8 cellular contexts compared by ENCODE assay signal in the genomic region with DNA sequence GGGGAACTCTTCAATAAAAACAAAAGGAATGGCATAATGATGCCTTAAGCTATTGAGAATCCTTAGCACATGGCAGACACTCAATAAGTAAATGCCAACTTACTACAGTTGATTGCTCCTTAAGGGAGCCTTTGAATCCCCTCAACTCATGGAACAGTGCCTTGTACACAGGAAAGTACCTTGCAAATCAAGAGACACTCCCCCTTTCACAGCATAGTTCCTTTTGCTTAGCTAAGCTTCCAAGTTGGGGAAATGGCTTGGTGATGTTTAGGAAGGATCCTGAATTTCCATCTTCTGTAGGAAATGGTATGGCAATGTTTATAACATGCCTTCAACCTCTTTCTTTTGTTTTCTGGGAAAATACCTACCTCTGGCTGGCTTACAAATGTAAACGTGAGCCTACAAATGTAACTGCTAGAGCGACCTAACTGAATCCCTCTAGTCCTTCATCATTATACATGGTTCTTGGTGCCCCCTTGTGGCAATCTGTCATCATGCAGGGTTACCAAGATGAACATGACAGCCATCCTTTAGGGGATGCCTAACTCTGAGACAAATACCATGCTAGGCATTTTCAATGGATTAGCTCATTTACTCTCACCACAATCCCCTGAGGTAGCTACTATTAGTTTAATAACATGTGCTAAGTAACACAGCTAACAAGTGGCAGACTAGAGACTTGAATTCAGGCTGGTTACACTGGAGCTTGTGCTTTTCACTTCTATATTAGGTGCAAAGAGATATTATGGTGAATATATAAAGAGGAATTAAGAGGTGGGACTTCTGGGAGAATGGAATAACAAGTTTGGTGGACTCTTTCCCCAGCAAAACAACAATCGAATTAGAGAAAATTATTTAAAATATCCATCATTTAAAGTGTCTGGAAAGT.
DNase-seq lines count a peak whose midpoint lies in the region; ATAC-seq and TF ChIP-seq lines count a peak whose summit lies in the region.

No MANE protein-coding gene starts in this region.

- peaks cover 27% of the 10 kb centered on the region for H3K27me3 Mint-ChIP-seq in activated CD8-positive, alpha-beta T cell treated with anti-CD3 and anti-CD28 coated beads, Interleukin-2, amount 10 ng/mL, durations not matched to agents 7 days and 5 days (ENCODE audit: low read depth)
- peaks cover 1% of the 10 kb centered on the region for H3K27me3 Mint-ChIP-seq in endothelial cell (ENCODE audit: unreplicated experiment)
- peaks cover 17 to 38% of the 10 kb centered on the region in 2 donors for H3K27me3 Mint-ChIP-seq in stimulated activated naive B cell treated with anti-CD40 and anti-IgM and Interleukin-4, amounts not matched to agents 10 μg/mL and 1 μg/mL and 100 μg/mL, for 72 hours

- no peak overlapping the region for H3K27ac Mint-ChIP-seq in activated CD8-positive, alpha-beta T cell treated with anti-CD3 and anti-CD28 coated beads, Interleukin-2, amount 10 ng/mL, durations not matched to agents 7 days and 5 days
- no peak overlapping the region for H3K27ac Mint-ChIP-seq in endothelial cell (ENCODE audit: unreplicated experiment)
- no peak overlapping the region for H3K27ac Mint-ChIP-seq in stimulated activated naive B cell treated with anti-CD40 and anti-IgM and Interleukin-4, amounts not matched to agents 10 μg/mL and 1 μg/mL and 100 μg/mL, for 72 hours

- CTCF ChIA-PET in activated CD8-positive, alpha-beta T cell treated with anti-CD3 and anti-CD28 coated beads, Interleukin-2, amount 10 ng/mL, durations not matched to agents 7 days and 5 days (lab: Charles Lee) = interaction anchor here (0.8 to 4.5 kb wide), 35 partner anchors 9 to 455 kb away, joined by 3 to 62 read pairs (median 4); a partner anchor contains a TSS

- DNase-seq in DMS 273 (lab: John Stamatoyannopoulos, UW; ENCODE audit: unreplicated experiment) = peak; percentile 89
- DNase-seq in HPDE6-E6E7 (ENCODE audit: extremely low spot score) = peak; percentile 79
- DNase-seq in NCI-H82 treated with DMSO at 0.1 percent for 48 hours (lab: John Stamatoyannopoulos, UW; ENCODE audit: unreplicated experiment) = peak; percentile 92
- DNase-seq in activated CD8-positive, alpha-beta T cell treated with anti-CD3 and anti-CD28 coated beads, Interleukin-2, amount 10 ng/mL, durations not matched to agents 7 days and 5 days = peak; percentile 87
- DNase-seq in endothelial cell (ENCODE audit: low spot score) = peak; percentile 76
- DNase-seq in mucosa of gallbladder (ENCODE audit: low spot score) = peak; percentile 74
- peak; percentile 36 for DNase-seq in stimulated activated naive B cell treated with anti-CD40 and anti-IgM and Interleukin-4, amounts not matched to agents 10 μg/mL and 1 μg/mL and 100 μg/mL, for 72 hours

- peaks cover 9% of the 10 kb centered on the region for H3K36me3 Mint-ChIP-seq in activated CD8-positive, alpha-beta T cell treated with anti-CD3 and anti-CD28 coated beads, Interleukin-2, amount 10 ng/mL, durations not matched to agents 7 days and 5 days (ENCODE audit: low read depth)
- no peaks in the 10 kb centered on the region for H3K36me3 Mint-ChIP-seq in endothelial cell (ENCODE audit: low read depth, unreplicated experiment)
- peaks cover 1 to 5% of the 10 kb centered on the region in 2 donors for H3K36me3 Mint-ChIP-seq in stimulated activated naive B cell treated with anti-CD40 and anti-IgM and Interleukin-4, amounts not matched to agents 10 μg/mL and 1 μg/mL and 100 μg/mL, for 72 hours

- peak; percentile 88 for TF ChIP-seq CTCF in endothelial cell (IDR thresholded peaks at IDR 0.05; ENCODE audit: unreplicated experiment)

- H3K4me1 Mint-ChIP-seq in activated CD8-positive, alpha-beta T cell treated with anti-CD3 and anti-CD28 coated beads, Interleukin-2, amount 10 ng/mL, durations not matched to agents 7 days and 5 days (ENCODE audit: low read depth) = peaks cover 11% of the 10 kb centered on the region
- H3K4me1 Mint-ChIP-seq in endothelial cell (ENCODE audit: unreplicated experiment) = no peaks in the 10 kb centered on the region
- H3K4me1 Mint-ChIP-seq in stimulated activated naive B cell treated with anti-CD40 and anti-IgM and Interleukin-4, amounts not matched to agents 10 μg/mL and 1 μg/mL and 100 μg/mL, for 72 hours = peaks cover 0 to 3% of the 10 kb centered on the region in 2 donors

- peak; percentile 95 for ATAC-seq in GM21390 (IDR thresholded peaks at IDR 0.05; ENCODE audit: unreplicated experiment)
- ATAC-seq in activated CD8-positive, alpha-beta T cell treated with anti-CD3 and anti-CD28 coated beads, Interleukin-2, amount 10 ng/mL, durations not matched to agents 7 days and 5 days = peak; percentile 88
- ATAC-seq in stimulated activated naive B cell treated with anti-CD40 and anti-IgM and Interleukin-4, amounts not matched to agents 10 μg/mL and 1 μg/mL and 100 μg/mL, for 72 hours (replicated peaks) = peak; percentile 94 to 97

- H3K4me3 Mint-ChIP-seq in activated CD8-positive, alpha-beta T cell treated with anti-CD3 and anti-CD28 coated beads, Interleukin-2, amount 10 ng/mL, durations not matched to agents 7 days and 5 days = no peak overlapping the region
- H3K4me3 Mint-ChIP-seq in endothelial cell (ENCODE audit: unreplicated experiment) = no peak overlapping the region
- H3K4me3 Mint-ChIP-seq in stimulated activated naive B cell treated with anti-CD40 and anti-IgM and Interleukin-4, amounts not matched to agents 10 μg/mL and 1 μg/mL and 100 μg/mL, for 72 hours = no peak overlapping the region

- POLR2A ChIA-PET in activated CD8-positive, alpha-beta T cell treated with anti-CD3 and anti-CD28 coated beads, Interleukin-2, amount 10 ng/mL, durations not matched to agents 7 days and 5 days (lab: Charles Lee) = no interaction called here

- H3K9me3 Mint-ChIP-seq in activated CD8-positive, alpha-beta T cell treated with anti-CD3 and anti-CD28 coated beads, Interleukin-2, amount 10 ng/mL, durations not matched to agents 7 days and 5 days (ENCODE audit: insufficient read depth) = peaks cover 11% of the 10 kb centered on the region
- no peaks in the 10 kb centered on the region for H3K9me3 Mint-ChIP-seq in endothelial cell (ENCODE audit: unreplicated experiment)
- peaks cover 7 to 9% of the 10 kb centered on the region in 2 donors for H3K9me3 Mint-ChIP-seq in stimulated activated naive B cell treated with anti-CD40 and anti-IgM and Interleukin-4, amounts not matched to agents 10 μg/mL and 1 μg/mL and 100 μg/mL, for 72 hours

Comparison
In these comparisons a context has a peak if more than half of its experiments do, and no peak if none do; other contexts are left out.
1. Peak in every context shown above with its lines: DNase-seq and ATAC-seq.
2. DNase-seq: peak in every context shown above with its lines; median percentile 92 in NCI-H82 treated with DMSO at 0.1 percent for 48 hours; 89 in DMS 273; 87 in activated CD8-positive, alpha-beta T cell treated with anti-CD3 and anti-CD28 coated beads, Interleukin-2, amount 10 ng/mL, durations not matched to agents 7 days and 5 days; 79 in HPDE6-E6E7; 76 in endothelial cell; 74 in mucosa of gallbladder; 36 in stimulated activated naive B cell treated with anti-CD40 and anti-IgM and Interleukin-4, amounts not matched to agents 10 μg/mL and 1 μg/mL and 100 μg/mL, for 72 hours.